ENCODE assay signal across 1 cellular context in the genomic region with DNA sequence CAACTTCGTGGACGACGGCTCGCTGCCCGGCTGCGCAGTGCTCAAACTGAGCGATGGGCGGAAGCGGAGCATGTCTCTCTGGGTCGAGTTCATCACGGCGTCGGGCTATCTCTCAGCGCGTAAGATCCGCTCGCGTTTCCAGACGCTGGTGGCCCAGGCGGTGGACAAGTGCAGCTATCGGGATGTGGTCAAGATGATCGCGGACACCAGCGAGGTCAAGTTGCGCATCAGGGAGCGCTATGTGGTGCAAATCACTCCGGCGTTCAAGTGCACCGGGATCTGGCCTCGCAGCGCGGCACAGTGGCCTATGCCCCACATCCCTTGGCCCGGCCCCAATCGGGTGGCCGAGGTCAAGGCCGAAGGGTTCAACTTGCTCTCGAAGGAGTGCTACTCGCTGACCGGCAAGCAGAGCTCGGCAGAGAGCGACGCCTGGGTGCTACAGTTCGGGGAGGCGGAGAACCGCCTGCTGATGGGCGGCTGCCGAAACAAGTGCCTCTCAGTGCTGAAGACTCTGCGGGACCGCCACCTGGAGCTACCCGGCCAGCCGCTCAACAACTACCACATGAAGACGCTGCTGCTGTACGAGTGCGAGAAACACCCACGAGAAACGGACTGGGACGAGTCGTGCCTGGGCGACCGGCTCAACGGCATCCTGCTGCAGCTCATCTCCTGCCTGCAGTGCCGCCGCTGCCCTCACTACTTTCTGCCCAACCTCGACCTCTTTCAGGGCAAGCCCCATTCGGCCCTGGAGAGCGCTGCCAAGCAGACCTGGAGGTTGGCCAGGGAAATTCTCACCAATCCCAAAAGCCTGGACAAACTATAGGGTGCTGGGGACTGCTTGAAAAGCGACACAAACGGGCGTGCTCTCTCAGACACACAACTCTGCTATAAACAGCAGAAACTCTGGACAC.
TF ChIP-seq lines count a peak whose summit lies in the region.

No MANE protein-coding gene starts in this region.

TF ChIP-seq in K562, 482 proteins besides CTCF, POLR2A, EP300 and RAD21 (continued from another document):
- TF ChIP-seq, protein P1, sequence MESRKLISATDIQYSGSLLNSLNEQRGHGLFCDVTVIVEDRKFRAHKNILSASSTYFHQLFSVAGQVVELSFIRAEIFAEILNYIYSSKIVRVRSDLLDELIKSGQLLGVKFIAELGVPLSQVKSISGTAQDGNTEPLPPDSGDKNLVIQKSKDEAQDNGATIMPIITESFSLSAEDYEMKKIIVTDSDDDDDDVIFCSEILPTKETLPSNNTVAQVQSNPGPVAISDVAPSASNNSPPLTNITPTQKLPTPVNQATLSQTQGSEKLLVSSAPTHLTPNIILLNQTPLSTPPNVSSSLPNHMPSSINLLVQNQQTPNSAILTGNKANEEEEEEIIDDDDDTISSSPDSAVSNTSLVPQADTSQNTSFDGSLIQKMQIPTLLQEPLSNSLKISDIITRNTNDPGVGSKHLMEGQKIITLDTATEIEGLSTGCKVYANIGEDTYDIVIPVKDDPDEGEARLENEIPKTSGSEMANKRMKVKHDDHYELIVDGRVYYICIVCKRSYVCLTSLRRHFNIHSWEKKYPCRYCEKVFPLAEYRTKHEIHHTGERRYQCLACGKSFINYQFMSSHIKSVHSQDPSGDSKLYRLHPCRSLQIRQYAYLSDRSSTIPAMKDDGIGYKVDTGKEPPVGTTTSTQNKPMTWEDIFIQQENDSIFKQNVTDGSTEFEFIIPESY (CRISPR knock-in tag; IDR thresholded peaks at IDR 0.05) = peak; percentile 78
- TF ChIP-seq, protein P2, sequence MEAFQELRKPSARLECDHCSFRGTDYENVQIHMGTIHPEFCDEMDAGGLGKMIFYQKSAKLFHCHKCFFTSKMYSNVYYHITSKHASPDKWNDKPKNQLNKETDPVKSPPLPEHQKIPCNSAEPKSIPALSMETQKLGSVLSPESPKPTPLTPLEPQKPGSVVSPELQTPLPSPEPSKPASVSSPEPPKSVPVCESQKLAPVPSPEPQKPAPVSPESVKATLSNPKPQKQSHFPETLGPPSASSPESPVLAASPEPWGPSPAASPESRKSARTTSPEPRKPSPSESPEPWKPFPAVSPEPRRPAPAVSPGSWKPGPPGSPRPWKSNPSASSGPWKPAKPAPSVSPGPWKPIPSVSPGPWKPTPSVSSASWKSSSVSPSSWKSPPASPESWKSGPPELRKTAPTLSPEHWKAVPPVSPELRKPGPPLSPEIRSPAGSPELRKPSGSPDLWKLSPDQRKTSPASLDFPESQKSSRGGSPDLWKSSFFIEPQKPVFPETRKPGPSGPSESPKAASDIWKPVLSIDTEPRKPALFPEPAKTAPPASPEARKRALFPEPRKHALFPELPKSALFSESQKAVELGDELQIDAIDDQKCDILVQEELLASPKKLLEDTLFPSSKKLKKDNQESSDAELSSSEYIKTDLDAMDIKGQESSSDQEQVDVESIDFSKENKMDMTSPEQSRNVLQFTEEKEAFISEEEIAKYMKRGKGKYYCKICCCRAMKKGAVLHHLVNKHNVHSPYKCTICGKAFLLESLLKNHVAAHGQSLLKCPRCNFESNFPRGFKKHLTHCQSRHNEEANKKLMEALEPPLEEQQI (IDR thresholded peaks at IDR 0.05) = 0 out of 2 replicates have a peak, but pooled peaks have one; percentile 6
- TF ChIP-seq MAZ (CRISPR knock-in tag; conservative IDR thresholded peaks at IDR 0.05 in 1 of 2, IDR thresholded peaks at IDR 0.05 in 1 of 2) (no peak), CBX3 (IDR thresholded peaks at IDR 0.05; ENCODE audit: borderline replicate concordance in 1 of 2, low read length in 2 of 2) (0 out of 3 replicates have a peak, but pooled peaks of 1 of the 2 experiments have one; percentile 51), ILK (tag; IDR thresholded peaks at IDR 0.05; ENCODE audit: borderline replicate concordance, low read depth) (no peak), POLR2G (IDR thresholded peaks at IDR 0.05; ENCODE audit: low read depth, low read length) (peak; percentile 30; the same call in 1 of the 2 replicates)
